In genomic region chr3:71087109-71088018, GRCh38 we compare ENCODE assay signal across 8 cellular contexts.
DNase-seq lines count a peak whose midpoint lies in the region; ATAC-seq and TF ChIP-seq lines count a peak whose summit lies in the region.

No MANE protein-coding gene starts in this region.

- no peak for TF ChIP-seq CTCF in CD8-positive, alpha-beta T cell (IDR thresholded peaks at IDR 0.05)
- no peak for TF ChIP-seq CTCF in tibial nerve (IDR thresholded peaks at IDR 0.05)

- H3K36me3 Mint-ChIP-seq in CD8-positive, alpha-beta T cell: peaks cover 60% of the 10 kb centered on the region

- peaks cover 83% of the 10 kb centered on the region for H3K4me1 Mint-ChIP-seq in CD8-positive, alpha-beta T cell (ENCODE audit: low read depth)

- H3K9me3 ChIP-seq in CD8-positive, alpha-beta T cell (ENCODE audit: low read length): no peaks in the 10 kb centered on the region
- H3K9me3 ChIP-seq in tibial nerve: no peaks in the 10 kb centered on the region

- H3K9me3 Mint-ChIP-seq in CD8-positive, alpha-beta T cell: peaks cover 3% of the 10 kb centered on the region

- no peaks in the 10 kb centered on the region for H3K27me3 ChIP-seq in CD8-positive, alpha-beta T cell (ENCODE audit: insufficient read depth, low read length)
- no peaks in the 10 kb centered on the region for H3K27me3 ChIP-seq in tibial nerve

- intact Hi-C loops in CD8-positive, alpha-beta T cell (cut with DNase I, micrococcal nuclease): loop anchor here (2.0 to 5.0 kb wide), 3 partner anchors 21 to 43 kb away; no protein-coding TSS in a partner anchor

- peak overlapping the region; percentile 52 for H3K27ac ChIP-seq in CD8-positive, alpha-beta T cell (ENCODE audit: low read depth, low read length)
- H3K27ac ChIP-seq in caudate nucleus (ENCODE audit: low read depth, low read length): no peak overlapping the region
- H3K27ac ChIP-seq in tibial nerve: no peak overlapping the region

- POLR2A ChIA-PET in CD8-positive, alpha-beta T cell (lab: Charles Lee): interaction anchor here (0.6 to 4.2 kb wide), 8 partner anchors 9 to 594 kb away, joined by 3 to 26 read pairs (median 4); no protein-coding TSS in a partner anchor

- H3K27me3 Mint-ChIP-seq in CD8-positive, alpha-beta T cell (ENCODE audit: low read depth): no peaks in the 10 kb centered on the region

- H3K4me3 Mint-ChIP-seq in CD8-positive, alpha-beta T cell: peak overlapping the region; percentile 61

- no peak for TF ChIP-seq EP300 in tibial nerve (IDR thresholded peaks at IDR 0.05)

- DNase-seq in CD8-positive, alpha-beta T cell: peak in 5 of 7 experiments; percentile 19 to 69 (median 41)
- DNase-seq in amniotic epithelial cell (ENCODE audit: low read depth) (peak; percentile 34), ecto neural progenitor cell (ENCODE audit: low spot score) (no peak), caudate nucleus (lab: John Stamatoyannopoulos, UW) (no peak), tibial nerve (ENCODE audit: low spot score in 2 of 2) (no peak)
- DNase-seq in stimulated activated naive CD8-positive, alpha-beta T cell treated with anti-CD3 and anti-CD28 coated beads, Interleukin-15, Interleukin-2, amounts not matched to agents 100 U/mL and 50 U/mL, for 24 hours: no peak

- CTCF ChIA-PET in CD8-positive, alpha-beta T cell (lab: Charles Lee): interaction anchor here (0.7 to 2.3 kb wide), 6 partner anchors 10 to 424 kb away, joined by 3 to 6 read pairs (median 4); no protein-coding TSS in a partner anchor

- WGBS in tibial nerve, 2 donors: 87 to 89% methylated on average over 9 of the region's 9 CpGs

- no peaks in the 10 kb centered on the region for H3K36me3 ChIP-seq in CD8-positive, alpha-beta T cell (ENCODE audit: insufficient read depth, low read length)
- no peaks in the 10 kb centered on the region for H3K36me3 ChIP-seq in tibial nerve

- peak; percentile 74 for ATAC-seq in CD8-positive, alpha-beta T cell
- ATAC-seq in GM19467 (IDR thresholded peaks at IDR 0.05; ENCODE audit: unreplicated experiment) (peak; percentile 93), HG03460 (IDR thresholded peaks at IDR 0.05; ENCODE audit: unreplicated experiment) (peak; percentile 89)
- peak; percentile 68 for ATAC-seq in stimulated activated naive CD8-positive, alpha-beta T cell treated with anti-CD3 and anti-CD28 coated beads, Interleukin-15, Interleukin-2, amounts not matched to agents 100 U/mL and 50 U/mL, for 24 hours

- H3K4me1 ChIP-seq in CD8-positive, alpha-beta T cell (ENCODE audit: insufficient read depth, low read length): peaks cover 66% of the 10 kb centered on the region
- peaks cover 0 to 19% (median 0%) of the 10 kb centered on the region in 4 donors for H3K4me1 ChIP-seq in tibial nerve

- H3K4me3 ChIP-seq in CD8-positive, alpha-beta T cell (ENCODE audit: low read depth, low read length): no peak overlapping the region
- H3K4me3 ChIP-seq in tibial nerve: no peak overlapping the region

- H3K27ac Mint-ChIP-seq in CD8-positive, alpha-beta T cell: peak overlapping the region; percentile 94

- no peak for TF ChIP-seq POLR2A in tibial nerve (IDR thresholded peaks at IDR 0.05)

Comparison
In these comparisons a context has a peak if more than half of its experiments do, and no peak if none do; other contexts are left out.
1. DNase-seq: peak in CD8-positive, alpha-beta T cell (5 of 7) and amniotic epithelial cell (single experiment); none in stimulated activated naive CD8-positive, alpha-beta T cell treated with anti-CD3 and anti-CD28 coated beads, Interleukin-15, Interleukin-2, amounts not matched to agents 100 U/mL and 50 U/mL, for 24 hours (single experiment), ecto neural progenitor cell (single experiment), caudate nucleus (0 of 61) and tibial nerve (0 of 2).
2. Peak in every context shown above with its lines, with median percentiles within 50 percentile points of each other: ATAC-seq.